12 cellular contexts compared by ENCODE assay signal in the genomic region with DNA sequence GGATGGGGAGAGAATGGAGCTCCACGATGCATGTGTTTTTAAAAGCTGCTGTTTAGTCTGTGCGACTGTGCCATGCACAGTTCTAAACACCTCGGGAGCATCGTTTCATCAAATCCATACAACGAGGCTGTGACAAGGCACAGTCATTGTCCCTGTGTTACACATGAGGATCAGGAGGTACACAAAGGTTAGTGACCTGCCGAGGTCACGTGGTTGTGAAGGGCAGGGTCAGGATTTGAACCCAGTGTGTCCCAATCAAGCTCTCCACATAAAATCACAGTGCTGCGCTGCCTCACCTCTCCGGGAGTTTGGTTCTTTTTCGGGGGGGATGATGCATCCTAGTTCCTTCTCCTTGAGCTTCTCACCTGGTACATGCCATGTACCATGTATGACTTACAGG. TPM values are rescaled to one million over a fixed set of nuclear protein-coding genes. Genes with fewer than 3 reads are reported as not detected.
A peak's percentile ranks its signal among the peaks of the same experiment; 100 is the strongest.
DNase-seq lines count a peak whose midpoint lies in the region; ATAC-seq, FAIRE-seq and TF ChIP-seq lines count a peak whose summit lies in the region.
"Had no signal": no experiment of that assay in that cellular context is flagged by ENCODE, and none has a peak within 500 bp of the region (broad histone marks: within the 10 kb centered on the region; RNA-seq: fewer than 3 reads in every experiment).

No MANE protein-coding gene starts in this region.

- H4K20me1 ChIP-seq in K562 (replicated peaks; ENCODE audit: control insufficient read depth, insufficient read depth, low read length): peaks cover 8% of the 10 kb centered on the region; the same call in 1 of the 2 replicates

- no peaks in the 10 kb centered on the region for H3K9me1 ChIP-seq in K562 (ENCODE audit: control insufficient read depth, insufficient read depth, low read length)

- no peaks in the 10 kb centered on the region for H3K9me3 ChIP-seq in K562 (replicated peaks; ENCODE audit: control insufficient read depth, insufficient read depth, low read depth, low read length)
- H3K9me3 ChIP-seq in right lobe of liver: no peaks in the 10 kb centered on the region
- no peaks in the 10 kb centered on the region for H3K9me3 ChIP-seq in esophagus muscularis mucosa
- H3K9me3 ChIP-seq in adrenal gland (replicated peaks in 1 of 3): no peaks in the 10 kb centered on the region

- peaks cover 9 to 68% of the 10 kb centered on the region in 2 experiments; a peak in 4 of 5 replicates for H3K27me3 ChIP-seq in K562 (ENCODE audit: control insufficient read depth in 2 of 2, insufficient read depth in 2 of 2, low read length in 2 of 2)
- peaks cover 0 to 5% of the 10 kb centered on the region in 2 donors for H3K27me3 ChIP-seq in right lobe of liver
- H3K27me3 ChIP-seq in esophagus muscularis mucosa: peaks cover 0 to 10% (median 0%) of the 10 kb centered on the region in 4 donors
- H3K27me3 ChIP-seq in adrenal gland: no peaks in the 10 kb centered on the region

- H3K4me3 ChIP-seq in K562 (no peak overlapping the region), right lobe of liver (no peak overlapping the region), esophagus muscularis mucosa (no peak overlapping the region), adrenal gland (no peak overlapping the region)

- no peak overlapping the region for H3K9ac ChIP-seq in K562 (ENCODE audit: insufficient read depth in 1 of 2, low read depth in 2 of 2, low read length in 2 of 2)

- no peak for ATAC-seq in K562
- ATAC-seq in right lobe of liver: peak; percentile 8 to 66 (median 36)

- TF ChIP-seq POLR2A in K562 (conservative IDR thresholded peaks at IDR 0.05): no peak
- no peak for TF ChIP-seq POLR2A in right lobe of liver (IDR thresholded peaks at IDR 0.05)
- TF ChIP-seq POLR2A in esophagus muscularis mucosa (IDR thresholded peaks at IDR 0.05; ENCODE audit: low read depth): no peak
- no peak for TF ChIP-seq POLR2A in adrenal gland (IDR thresholded peaks at IDR 0.05)

- no peak overlapping the region for H2AFZ ChIP-seq in K562 (ENCODE audit: low read depth, low read length)

- intact Hi-C loops in K562 (cut with micrococcal nuclease) (loop anchor here (2.0 to 10.0 kb wide), 2 partner anchors 91 to 337 kb away; no protein-coding TSS in a partner anchor), right lobe of liver (cut with DNase I) (no loop called here), esophagus muscularis mucosa (cut with DNase I) (loop anchor here (1.0 to 10.0 kb wide), 3 partner anchors 131 to 335 kb away; partner anchors contain the start of gene GLCE), adrenal gland (cut with DNase I) (loop anchor here (5.0 to 10.0 kb wide), 2 partner anchors 231 to 338 kb away; partner anchors contain the start of gene GLCE (in 1 of the 2))

- H3K36me3 ChIP-seq in K562 (ENCODE audit: control insufficient read depth, insufficient read depth, low read length) (no peaks in the 10 kb centered on the region), right lobe of liver (no peaks in the 10 kb centered on the region), esophagus muscularis mucosa (no peaks in the 10 kb centered on the region), adrenal gland (replicated peaks in 1 of 2) (peaks cover 0 to 6% of the 10 kb centered on the region in 2 donors)

- H3K4me1 ChIP-seq in K562 (replicated peaks in 1 of 2; ENCODE audit: control insufficient read depth in 2 of 2, insufficient read depth in 2 of 2, low read length in 2 of 2): peaks cover 0 to 8% of the 10 kb centered on the region in 2 experiments; a peak in 3 of 5 replicates
- peaks cover 0 to 7% (median 0%) of the 10 kb centered on the region in 4 donors for H3K4me1 ChIP-seq in right lobe of liver
- H3K4me1 ChIP-seq in esophagus muscularis mucosa: peaks cover 7 to 10% (median 10%) of the 10 kb centered on the region in 4 donors
- peaks cover 0 to 8% of the 10 kb centered on the region in 2 donors for H3K4me1 ChIP-seq in adrenal gland (replicated peaks in 1 of 2)

- TF ChIP-seq EP300 in K562 (IDR thresholded peaks at IDR 0.05; ENCODE audit: low read length): no peak
- TF ChIP-seq EP300 in esophagus muscularis mucosa (IDR thresholded peaks at IDR 0.05): no peak

- H3K4me2 ChIP-seq in K562 (ENCODE audit: insufficient read depth, low read length): no peak overlapping the region

- FAIRE-seq in K562 (lab: Jason Lieb, UNC): no peak
- FAIRE-seq: GM19239 had no signal

- CTCF ChIA-PET in K562 (lab: Yijun Ruan, JAX; ENCODE audit: low intra/inter-chr PET ratio): interaction anchor here (0.7 kb wide), 1 partner anchor 337 kb away, joined by 4 read pairs; no protein-coding TSS in a partner anchor

- no peaks in the 10 kb centered on the region for H3K79me2 ChIP-seq in K562 (ENCODE audit: control insufficient read depth, insufficient read depth, low read length)

- in situ Hi-C loops in K562 (cut with MboI): no loop called here

- POLR2A ChIA-PET in K562 (lab: Yijun Ruan, JAX): interaction anchor here (0.6 to 1.6 kb wide), 4 partner anchors 10 to 987 kb away, joined by 3 to 5 read pairs (median 4); no protein-coding TSS in a partner anchor

- WGBS in K562 (ENCODE audit: insufficient coverage, low coverage, missing lambda C conversion rate): 2% methylated on average over 10 of the region's 10 CpGs
- 55% methylated on average over 10 of the region's 10 CpGs for WGBS in right lobe of liver (ENCODE audit: insufficient coverage, low coverage, low lambda C conversion rate, missing lambda C conversion rate)
- 91% methylated on average over 10 of the region's 10 CpGs for WGBS in esophagus muscularis mucosa
- WGBS in adrenal gland, 4 donors: 77 to 90% (median 83%) methylated on average over 10 of the region's 10 CpGs

- BruUV-seq in K562 (replicated peaks; lab: Mats Ljungman, UMichigan): no TSS peak

- TF ChIP-seq CTCF in K562 (IDR thresholded peaks at IDR 0.05 in 2 of 3, conservative IDR thresholded peaks at IDR 0.05 in 1 of 3; ENCODE audit: insufficient read depth in 2 of 3, low read depth in 1 of 3, low read length in 3 of 3): no peak
- no peak for TF ChIP-seq CTCF in right lobe of liver (IDR thresholded peaks at IDR 0.05)
- no peak for TF ChIP-seq CTCF in esophagus muscularis mucosa (IDR thresholded peaks at IDR 0.05)
- no peak for TF ChIP-seq CTCF in adrenal gland (IDR thresholded peaks at IDR 0.05)

- no peak overlapping the region for H3K27ac ChIP-seq in K562 (ENCODE audit: extremely low read depth, low read depth, low read length)
- H3K27ac ChIP-seq in right lobe of liver: no peak overlapping the region
- H3K27ac ChIP-seq in esophagus muscularis mucosa (replicated peaks in 1 of 4): no peak overlapping the region
- no peak overlapping the region for H3K27ac ChIP-seq in adrenal gland
- H3K27ac ChIP-seq: 22Rv1 had no signal

- no peak for TF ChIP-seq RAD21 in K562 (CRISPR knock-in tag; conservative IDR thresholded peaks at IDR 0.05 in 1 of 2, IDR thresholded peaks at IDR 0.05 in 1 of 2)

- DNase-seq in activated CD8-positive, alpha-beta memory T cell treated with anti-CD3 and anti-CD28 coated beads for 24 hours: peak; percentile 51
- no peak for DNase-seq in activated CD8-positive, alpha-beta memory T cell treated with anti-CD3 and anti-CD28 coated beads, Interleukin-2, amount 50 U/mL, for 4 hours
- DNase-seq in K562 (ENCODE audit: extremely low read depth in 1 of 4, low spot score in 3 of 4) (no peak), right lobe of liver (no peak), NOMO-1 (lab: John Stamatoyannopoulos, UW; ENCODE audit: unreplicated experiment in 2 of 2) (no peak), esophagus muscularis mucosa (ENCODE audit: extremely low spot score) (no peak), adrenal gland (no peak)
- DNase-seq: DMS53, GF-D8, GOT3 had no signal

RNA-seq across cellular contexts. Expression of gene KIF23, which starts 18.7 kb away (rescaled TPM):
- 60.1 and 168 TPM in 2 replicates for total RNA-seq in K562 (2011; cell fraction: chromatin; rRNA removed; ENCODE audit: low replicate concordance)
- total RNA-seq in K562 (2011; cell fraction: nucleolus; rRNA removed): 19.8 and 33.3 TPM in 2 replicates
- 58.6 and 62.3 TPM in 2 replicates for total RNA-seq in K562 (2011; cell fraction: nucleoplasm; rRNA removed)
- total RNA-seq in K562 (2014; rRNA removed): 39.3 and 39.8 TPM in 2 replicates
- total RNA-seq in K562 (2014; rRNA removed; fragmentation: Illumina TruSeq; extraction: Trizol): 58.2 and 63.5 TPM in 2 replicates
- total RNA-seq in K562 (2015; rRNA removed; fragmentation: Illumina TruSeq; extraction: Trizol): 52.2 and 55.4 TPM in 2 replicates
- total RNA-seq in K562 (2021): 37.9 and 41.9 TPM in 2 replicates
- 35.0 and 36.6 TPM in 2 replicates for polyA plus RNA-seq in K562 (2011; rRNA removed)
- 6.5 and 16.8 TPM in 2 replicates for polyA plus RNA-seq in K562 (2011; cell fraction: cytosol; rRNA removed)
- polyA plus RNA-seq in K562 (2011; cell fraction: nucleus; rRNA removed): 98.6 and 163 TPM in 2 replicates
- 25.8 and 35.5 TPM in 2 replicates for polyA plus RNA-seq in K562 (2012)
- polyA plus RNA-seq in K562 (2014; fragmentation: Illumina TruSeq; extraction: Trizol): 45.4 and 51.0 TPM in 2 replicates
- polyA plus RNA-seq in K562 (2014; fragmentation: Nextera tagmentation; extraction: Ambion mirVana): 10 to 100 TPM; 29.4 to 45.7 TPM
- polyA plus RNA-seq in K562 (2014; rRNA removed): 30.1 and 37.1 TPM in 2 replicates
- 66.2 and 68.8 TPM in 2 replicates for polyA minus RNA-seq in K562 (2011; rRNA and poly(A)+ RNA removed)
- 20.0 and 25.1 TPM in 2 replicates for polyA minus RNA-seq in K562 (2011; cell fraction: cytosol; rRNA and poly(A)+ RNA removed)
- 34.1 and 63.0 TPM in 2 replicates for polyA minus RNA-seq in K562 (2011; cell fraction: nucleus; rRNA and poly(A)+ RNA removed)
- total RNA-seq in right lobe of liver: 1 to 10 TPM in 4 of 6 experiments, under 1 TPM in 2; 0.09 to 2.2 (median 1.2) TPM
- 1 to 10 TPM; 1.7 to 7.1 (median 4.9) TPM for total RNA-seq in esophagus muscularis mucosa
- 1 to 10 TPM; 1.3 to 7.3 (median 2.3) TPM for total RNA-seq in adrenal gland
- 1 to 10 TPM; 1.5 to 3.2 (median 3.2) TPM for polyA plus RNA-seq in adrenal gland

RNA-seq across cellular contexts. Expression of gene RPLP1, which starts 57.2 kb away (rescaled TPM):
- 174 and 228 TPM in 2 replicates for total RNA-seq in K562 (2011; cell fraction: chromatin; rRNA removed; ENCODE audit: low replicate concordance)
- 391 and 425 TPM in 2 replicates for total RNA-seq in K562 (2011; cell fraction: nucleolus; rRNA removed)
- 447 and 925 TPM in 2 replicates for total RNA-seq in K562 (2011; cell fraction: nucleoplasm; rRNA removed)
- 529 and 1,012 TPM in 2 replicates for total RNA-seq in K562 (2014; rRNA removed)
- 75.0 and 76.3 TPM in 2 replicates for total RNA-seq in K562 (2014; rRNA removed; fragmentation: Illumina TruSeq; extraction: Trizol)
- total RNA-seq in K562 (2015; rRNA removed; fragmentation: Illumina TruSeq; extraction: Trizol): 348 and 354 TPM in 2 replicates
- 2,904 and 3,053 TPM in 2 replicates for total RNA-seq in K562 (2021)
- 847 and 1,576 TPM in 2 replicates for polyA plus RNA-seq in K562 (2011; rRNA removed)
- polyA plus RNA-seq in K562 (2011; cell fraction: cytosol; rRNA removed): 1,671 and 2,235 TPM in 2 replicates
- polyA plus RNA-seq in K562 (2011; cell fraction: nucleus; rRNA removed): 951 and 1,033 TPM in 2 replicates
- 3,121 and 3,201 TPM in 2 replicates for polyA plus RNA-seq in K562 (2012)
- polyA plus RNA-seq in K562 (2014; fragmentation: Illumina TruSeq; extraction: Trizol): 629 and 1,170 TPM in 2 replicates
- 1,000 to 10,000 TPM; 2,333 to 2,378 TPM for polyA plus RNA-seq in K562 (2014; fragmentation: Nextera tagmentation; extraction: Ambion mirVana)
- polyA plus RNA-seq in K562 (2014; rRNA removed): 1,119 and 1,211 TPM in 2 replicates
- polyA minus RNA-seq in K562 (2011; rRNA and poly(A)+ RNA removed): 279 and 315 TPM in 2 replicates
- polyA minus RNA-seq in K562 (2011; cell fraction: cytosol; rRNA and poly(A)+ RNA removed): 3,516 and 4,843 TPM in 2 replicates
- polyA minus RNA-seq in K562 (2011; cell fraction: nucleus; rRNA and poly(A)+ RNA removed): 192 and 341 TPM in 2 replicates
- 100 to 1,000 TPM; 164 to 536 (median 471) TPM for total RNA-seq in right lobe of liver
- total RNA-seq in esophagus muscularis mucosa: 100 to 1,000 TPM; 460 to 623 (median 514) TPM
- 1,000 to 10,000 TPM in 4 of 8 donors, 100 to 1,000 TPM in 4; 279 to 1,990 (median 1,099) TPM for total RNA-seq in adrenal gland
- polyA plus RNA-seq in adrenal gland: 1,000 to 10,000 TPM in 2 of 3 donors, 100 to 1,000 TPM in 1; 232 to 1,639 (median 1,096) TPM

Comparison
In these comparisons a context has a peak if more than half of its experiments do, and no peak if none do; other contexts are left out.
1. intact Hi-C loops: an anchor here in K562 (2.0 to 10.0 kb wide), esophagus muscularis mucosa (1.0 to 10.0 kb wide) and adrenal gland (5.0 to 10.0 kb wide); none called in right lobe of liver.